ENCODE assay signal across 8 cellular contexts in the genomic region with DNA sequence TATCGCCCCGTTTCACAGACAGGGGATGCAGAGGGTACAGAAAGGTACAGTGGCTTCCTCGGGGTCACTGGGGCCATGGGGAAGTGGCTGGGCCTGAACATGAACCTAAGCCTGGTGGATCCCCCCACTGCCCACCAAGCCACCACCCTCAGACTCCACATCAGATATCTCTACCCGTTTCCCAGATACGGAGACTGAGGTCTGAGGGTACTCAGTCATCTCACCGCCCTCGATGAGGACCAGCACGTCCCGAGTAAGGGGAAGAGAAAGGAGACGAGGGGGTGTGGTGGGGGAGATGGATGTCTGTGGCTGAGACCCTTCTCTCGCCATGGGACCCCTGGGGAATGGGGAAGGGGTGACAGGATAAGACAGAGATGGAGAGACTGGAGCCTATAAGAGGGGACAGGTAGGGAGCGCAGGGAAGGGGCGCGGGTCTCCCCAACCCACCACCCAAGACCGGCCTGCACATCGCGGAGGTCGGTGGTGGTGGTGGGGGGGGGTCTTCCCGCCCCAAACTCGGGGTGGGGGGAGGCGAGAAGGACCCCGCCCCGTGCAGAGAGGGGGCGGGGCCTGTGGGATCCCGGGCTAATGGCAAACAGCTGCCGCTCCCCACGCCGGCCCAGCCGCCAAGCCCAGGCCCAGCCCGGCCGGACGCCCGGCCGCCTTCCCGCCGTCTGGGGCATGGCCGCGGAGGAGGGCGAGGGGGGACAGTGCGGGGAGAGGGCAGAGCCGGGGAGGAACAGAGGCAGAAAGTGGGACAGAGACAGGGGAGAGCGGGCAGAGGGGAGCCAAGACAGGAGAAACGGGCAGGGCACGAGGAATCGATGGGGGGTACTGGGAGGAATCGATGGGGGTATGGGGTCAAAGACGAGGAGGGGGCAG. TPM values are rescaled to one million over a fixed set of nuclear protein-coding genes. Genes with fewer than 3 reads are reported as not detected.
DNase-seq lines count a peak whose midpoint lies in the region; ATAC-seq lines count a peak whose summit lies in the region.

No MANE protein-coding gene starts in this region.

- H3K27ac Mint-ChIP-seq in naive thymus-derived CD4-positive, alpha-beta T cell: no peak overlapping the region

- H3K4me1 ChIP-seq in naive thymus-derived CD4-positive, alpha-beta T cell (ENCODE audit: control insufficient read depth in 2 of 2, insufficient read depth in 2 of 2, low read length in 2 of 2): peaks cover 0 to 13% of the 10 kb centered on the region in 2 donors

- peaks cover 0 to 2% (median 0%) of the 10 kb centered on the region in 11 donors for H3K9me3 Mint-ChIP-seq in naive thymus-derived CD4-positive, alpha-beta T cell

- H3K27me3 Mint-ChIP-seq in naive thymus-derived CD4-positive, alpha-beta T cell: peaks cover 5 to 22% (median 10%) of the 10 kb centered on the region in 5 donors

- intact Hi-C loops in naive thymus-derived CD4-positive, alpha-beta T cell (cut with micrococcal nuclease): no loop called here

- H3K27ac ChIP-seq in SK-N-MC: peak overlapping the region; percentile 57; the same call in 1 of the 2 replicates
- H3K27ac ChIP-seq in naive thymus-derived CD4-positive, alpha-beta T cell (ENCODE audit: low read depth, low read length): no peak overlapping the region

- no peaks in the 10 kb centered on the region for H3K36me3 Mint-ChIP-seq in naive thymus-derived CD4-positive, alpha-beta T cell

- ATAC-seq in esophagus mucosa: peak; percentile 16
- peak; percentile 1 for ATAC-seq in naive thymus-derived CD4-positive, alpha-beta T cell
- ATAC-seq in GM21825 (IDR thresholded peaks at IDR 0.05; ENCODE audit: unreplicated experiment): no peak
- ATAC-seq in HG02885 (IDR thresholded peaks at IDR 0.05; ENCODE audit: poor library complexity, unreplicated experiment): no peak

- H3K9me3 ChIP-seq in SK-N-MC (ENCODE audit: low read depth, low read length): no peaks in the 10 kb centered on the region
- no peaks in the 10 kb centered on the region for H3K9me3 ChIP-seq in naive thymus-derived CD4-positive, alpha-beta T cell (ENCODE audit: control insufficient read depth in 2 of 3, low read length in 3 of 3)

- POLR2A ChIA-PET in naive thymus-derived CD4-positive, alpha-beta T cell (lab: Charles Lee): no interaction called here

- DNase-seq in NCI-H524 (lab: John Stamatoyannopoulos, UW): peak; percentile 8 to 13
- no peak for DNase-seq in NCI-H524 treated with DMSO at 0.1 percent for 48 hours (lab: John Stamatoyannopoulos, UW)
- DNase-seq in SK-N-MC (ENCODE audit: low read depth, low spot score): no peak
- peak in 2 of 9 donors; percentile 7 to 32 for DNase-seq in naive thymus-derived CD4-positive, alpha-beta T cell
- DNase-seq in NCI-H1694 treated with DMSO at 0.1 percent for 48 hours (lab: John Stamatoyannopoulos, UW): no peak

- peak overlapping the region; percentile 86 for H3K9ac ChIP-seq in SK-N-MC (ENCODE audit: insufficient read length)

- H3K4me3 Mint-ChIP-seq in naive thymus-derived CD4-positive, alpha-beta T cell: peak overlapping the region; percentile 39 to 84 (median 72)

- peaks cover 0 to 3% of the 10 kb centered on the region in 2 donors for H3K27me3 ChIP-seq in naive thymus-derived CD4-positive, alpha-beta T cell (ENCODE audit: control insufficient read depth in 2 of 2, insufficient read depth in 2 of 2, low read length in 2 of 2)

- H3K4me3 ChIP-seq in SK-N-MC: peak overlapping the region; percentile 97
- H3K4me3 ChIP-seq in naive thymus-derived CD4-positive, alpha-beta T cell (ENCODE audit: low read length): peak overlapping the region; percentile 35

- H3K36me3 ChIP-seq in SK-N-MC (ENCODE audit: insufficient read depth, low read length): peaks cover 30% of the 10 kb centered on the region; the same call in 1 of the 2 replicates
- H3K36me3 ChIP-seq in naive thymus-derived CD4-positive, alpha-beta T cell (ENCODE audit: control insufficient read depth in 2 of 3, insufficient read depth in 3 of 3, low read length in 3 of 3): no peaks in the 10 kb centered on the region

- CTCF ChIA-PET in naive thymus-derived CD4-positive, alpha-beta T cell (lab: Charles Lee): no interaction called here

- H3K4me1 Mint-ChIP-seq in naive thymus-derived CD4-positive, alpha-beta T cell: peaks cover 0 to 15% (median 6%) of the 10 kb centered on the region in 7 donors

RNA-seq across cellular contexts. Expression of a gene that starts 0.7 kb away (rescaled TPM):
- 8.9 TPM for total RNA-seq in esophagus mucosa
- total RNA-seq in naive thymus-derived CD4-positive, alpha-beta T cell: 1 to 10 TPM in 1 of 5 experiments, under 1 TPM in 4; 0.32 to 2.9 (median 0.53) TPM
- not detected for polyA plus RNA-seq in naive thymus-derived CD4-positive, alpha-beta T cell

RNA-seq across cellular contexts. Expression of a gene that starts 41.1 kb away (rescaled TPM):
- 17.1 TPM for total RNA-seq in esophagus mucosa
- 10 to 100 TPM in 1 of 5 experiments, 1 to 10 TPM in 2, under 1 TPM in 2; 0.56 to 45.4 (median 1.9) TPM for total RNA-seq in naive thymus-derived CD4-positive, alpha-beta T cell
- polyA plus RNA-seq in naive thymus-derived CD4-positive, alpha-beta T cell: under 1 TPM in 1 of 2 donors, not detected in 1; 0.33 TPM

RNA-seq across cellular contexts. Expression of a gene that starts 42.8 kb away (rescaled TPM):
- total RNA-seq in esophagus mucosa: not detected
- not detected for total RNA-seq in naive thymus-derived CD4-positive, alpha-beta T cell
- polyA plus RNA-seq in naive thymus-derived CD4-positive, alpha-beta T cell: not detected

Comparison
In these comparisons a context has a peak if more than half of its experiments do, and no peak if none do; other contexts are left out.
1. DNase-seq: peak in NCI-H524 (2 of 2); none in NCI-H524 treated with DMSO at 0.1 percent for 48 hours (single experiment), SK-N-MC (single experiment) and NCI-H1694 treated with DMSO at 0.1 percent for 48 hours (single experiment).
2. ATAC-seq: peak in esophagus mucosa (single experiment) and naive thymus-derived CD4-positive, alpha-beta T cell (single experiment); none in GM21825 (single experiment) and HG02885 (single experiment).